In genomic region chr17:75097865-75098264, GRCh38 we compare ENCODE assay signal across 23 cellular contexts. TPM values are rescaled to one million over a fixed set of nuclear protein-coding genes. Genes with fewer than 3 reads are reported as not detected.
A peak's percentile ranks its signal among the peaks of the same experiment; 100 is the strongest.
DNase-seq lines count a peak whose midpoint lies in the region; ATAC-seq and TF ChIP-seq lines count a peak whose summit lies in the region.
"Had no signal": no experiment of that assay in that cellular context is flagged by ENCODE, and none has a peak within 500 bp of the region (broad histone marks: within the 10 kb centered on the region; RNA-seq: fewer than 3 reads in every experiment).

No MANE protein-coding gene starts in this region.

- WGBS in endodermal cell (ENCODE audit: insufficient coverage in 1 of 2, insufficient read length in 1 of 2), 2 experiments = 95 to 98% methylated on average over 6 to 7 of the region's 7 CpGs

- peaks cover 59% of the 10 kb centered on the region for H3K36me3 Mint-ChIP-seq in endodermal cell (ENCODE audit: low read depth)

- peak overlapping the region; percentile 30 for H3K27ac Mint-ChIP-seq in endodermal cell

- H3K27ac ChIP-seq in endodermal cell (ENCODE audit: low read depth, low read length) (no peak overlapping the region), osteoblast (ENCODE audit: low read depth, low read length) (no peak overlapping the region)
- H3K27ac ChIP-seq: BLaER1 had no signal

- H3K4me1 ChIP-seq in endodermal cell (ENCODE audit: control insufficient read depth, insufficient read depth, low read length) (peaks cover 4% of the 10 kb centered on the region), osteoblast (ENCODE audit: insufficient read depth, low read length) (peaks cover 6% of the 10 kb centered on the region)

- DNase-seq in SHP77 treated with DMSO at 0.1 percent for 48 hours (lab: John Stamatoyannopoulos, UW) (peak; percentile 13), SHP77 (lab: John Stamatoyannopoulos, UW) (no peak), endodermal cell (no peak), osteoblast (ENCODE audit: insufficient read length, low spot score, missing footprints) (peak; percentile 73), COLO668 (lab: John Stamatoyannopoulos, UW; ENCODE audit: unreplicated experiment) (no peak)
- no peak for DNase-seq in stimulated activated CD4-positive, alpha-beta T cell treated with anti-CD3 and anti-CD28 coated beads, Interleukin-2, amount 100 ng/mL, for 48 hours
- DNase-seq: CD4-positive, CD25-positive, alpha-beta regulatory T cell; DMS 273 treated with DMSO at 0.1 percent for 48 hours; DND-41; KBM-7; MV-4-11; NCI-H1105 treated with DMSO at 0.1 percent for 48 hours; NCI-H146; NCI-H1930; NCI-H2107; NCI-H524; NCI-H748 treated with DMSO at 0.1 percent for 48 hours; PC-9; Right ventricle myocardium superior had no signal

- no peaks in the 10 kb centered on the region for H3K27me3 ChIP-seq in endodermal cell (ENCODE audit: control insufficient read depth, insufficient read depth, low read length, poor library complexity, severe bottlenecking)
- H3K27me3 ChIP-seq in osteoblast (ENCODE audit: insufficient read depth, low read length) = no peaks in the 10 kb centered on the region
- H3K27me3 ChIP-seq: BLaER1 had no signal

- TF ChIP-seq CTCF in endodermal cell (conservative IDR thresholded peaks at IDR 0.05) (no peak), osteoblast (IDR thresholded peaks at IDR 0.05; ENCODE audit: extremely low read depth, low read depth, low read length) (no peak)

- no peaks in the 10 kb centered on the region for H3K9me3 Mint-ChIP-seq in endodermal cell

- peaks cover 6% of the 10 kb centered on the region for H3K79me2 ChIP-seq in osteoblast (ENCODE audit: insufficient read depth, low read length)

- H3K4me3 ChIP-seq in endodermal cell (ENCODE audit: low read length) (no peak overlapping the region), osteoblast (ENCODE audit: insufficient read depth, low read length) (no peak overlapping the region)
- H3K4me3 ChIP-seq: BLaER1, PC-9 had no signal

- H3K9me3 ChIP-seq in endodermal cell (ENCODE audit: control insufficient read depth, low read length) = no peaks in the 10 kb centered on the region
- H3K9me3 ChIP-seq in osteoblast (ENCODE audit: low read depth, low read length) = no peaks in the 10 kb centered on the region
- H3K9me3 ChIP-seq: BLaER1 had no signal

- peaks cover 26% of the 10 kb centered on the region for H3K36me3 ChIP-seq in endodermal cell (ENCODE audit: control insufficient read depth, insufficient read depth, low read length)
- H3K36me3 ChIP-seq in osteoblast (ENCODE audit: insufficient read depth, low read length) = peaks cover 20% of the 10 kb centered on the region

- H3K9ac ChIP-seq in endodermal cell (ENCODE audit: extremely low read depth, low read length, poor library complexity, severe bottlenecking) = no peak overlapping the region
- H3K9ac ChIP-seq: BLaER1 had no signal

- H4K20me1 ChIP-seq in osteoblast (ENCODE audit: insufficient read depth, low read length) = no peaks in the 10 kb centered on the region
- H4K20me1 ChIP-seq: BLaER1 had no signal

- H3K4me1 Mint-ChIP-seq in endodermal cell = peaks cover 21% of the 10 kb centered on the region
- H3K4me1 Mint-ChIP-seq: CD4-positive, CD25-positive, alpha-beta regulatory T cell had no signal

- ATAC-seq in GM19328 (IDR thresholded peaks at IDR 0.05; ENCODE audit: unreplicated experiment) = no peak
- ATAC-seq: HepG2 had no signal

- H3K4me2 ChIP-seq in osteoblast (ENCODE audit: insufficient read depth, low read length) = no peak overlapping the region
- H3K4me2 ChIP-seq: BLaER1 had no signal

- H3K27me3 Mint-ChIP-seq in endodermal cell (ENCODE audit: insufficient read depth) = no peaks in the 10 kb centered on the region
- H3K27me3 Mint-ChIP-seq: CD4-positive, CD25-positive, alpha-beta regulatory T cell had no signal

- H3K4me3 Mint-ChIP-seq in endodermal cell = no peak overlapping the region
- H3K4me3 Mint-ChIP-seq: CD4-positive, CD25-positive, alpha-beta regulatory T cell had no signal

- H2AFZ ChIP-seq in osteoblast (ENCODE audit: low read length) = no peak overlapping the region
- H2AFZ ChIP-seq: PC-9 had no signal

RNA-seq across cellular contexts. Expression of gene SLC16A5, which starts 10.1 kb away (rescaled TPM):
- total RNA-seq in endodermal cell = 10 to 100 TPM; 28.8 to 54.0 TPM
- 10.8 TPM for polyA plus RNA-seq in endodermal cell (2013, experiment 1 of 2)
- polyA plus RNA-seq in endodermal cell (2013, experiment 2 of 2) = 7.6 TPM
- total RNA-seq in osteoblast = 16.3 and 19.2 TPM in 2 replicates
- total RNA-seq: H4 had no signal

RNA-seq across cellular contexts. Expression of gene ARMC7, which starts 11.9 kb away (rescaled TPM):
- total RNA-seq in endodermal cell = 10 to 100 TPM; 20.0 to 26.6 TPM
- polyA plus RNA-seq in endodermal cell (2013, experiment 1 of 2) = 14.0 TPM
- polyA plus RNA-seq in endodermal cell (2013, experiment 2 of 2) = 12.3 TPM
- 3.2 and 3.3 TPM in 2 replicates for total RNA-seq in osteoblast

RNA-seq across cellular contexts. Expression of gene NT5C, which starts 33.7 kb away (rescaled TPM):
- total RNA-seq in endodermal cell = 10 to 100 TPM; 69.1 to 80.3 TPM
- polyA plus RNA-seq in endodermal cell (2013, experiment 1 of 2) = 71.1 TPM
- polyA plus RNA-seq in endodermal cell (2013, experiment 2 of 2) = 57.0 TPM
- 48.1 and 53.9 TPM in 2 replicates for total RNA-seq in osteoblast

RNA-seq across cellular contexts. Expression of gene KCTD2, which starts 50.8 kb away (rescaled TPM):
- total RNA-seq in endodermal cell (10 to 100 TPM; 27.7 to 32.8 TPM), osteoblast (19.7 and 20.3 TPM in 2 replicates)
- polyA plus RNA-seq in endodermal cell (2013, experiment 1 of 2) = 29.2 TPM
- polyA plus RNA-seq in endodermal cell (2013, experiment 2 of 2) = 25.5 TPM

RNA-seq across cellular contexts. Expression of gene ATP5PD, which starts 51.1 kb away (rescaled TPM):
- total RNA-seq in endodermal cell (100 to 1,000 TPM; 244 to 295 TPM), osteoblast (240 and 278 TPM in 2 replicates)
- polyA plus RNA-seq in endodermal cell (2013, experiment 1 of 2) = 203 TPM
- polyA plus RNA-seq in endodermal cell (2013, experiment 2 of 2) = 189 TPM

Comparison
In these comparisons a context has a peak if more than half of its experiments do, and no peak if none do; other contexts are left out.
1. DNase-seq: peak in SHP77 treated with DMSO at 0.1 percent for 48 hours (single experiment) and osteoblast (single experiment); none in SHP77 (0 of 2), endodermal cell (single experiment), stimulated activated CD4-positive, alpha-beta T cell treated with anti-CD3 and anti-CD28 coated beads, Interleukin-2, amount 100 ng/mL, for 48 hours (0 of 2) and COLO668 (single experiment).